ENCODE assay signal across 12 cellular contexts in genomic region chr16:1542533-1542932, GRCh38. TPM values are rescaled to one million over a fixed set of nuclear protein-coding genes. Genes with fewer than 3 reads are reported as not detected.
DNase-seq lines count a peak whose midpoint lies in the region; ATAC-seq and TF ChIP-seq lines count a peak whose summit lies in the region.
"Had no signal": no experiment of that assay in that cellular context is flagged by ENCODE, and none has a peak within 500 bp of the region (broad histone marks: within the 10 kb centered on the region; RNA-seq: fewer than 3 reads in every experiment).

No MANE protein-coding gene starts in this region.

- H3K27me3 ChIP-seq in cardiac muscle cell (no peaks in the 10 kb centered on the region), left lung (no peaks in the 10 kb centered on the region), tibial artery (no peaks in the 10 kb centered on the region)

- no peak overlapping the region for H3K4me3 ChIP-seq in cardiac muscle cell
- H3K4me3 ChIP-seq in left lung = no peak overlapping the region
- no peak overlapping the region for H3K4me3 ChIP-seq in tibial artery

- H3K9me3 ChIP-seq in cardiac muscle cell (ENCODE audit: low read depth) (no peaks in the 10 kb centered on the region), left lung (no peaks in the 10 kb centered on the region), tibial artery (no peaks in the 10 kb centered on the region)

- H3K27ac ChIP-seq in cardiac muscle cell = peak overlapping the region; percentile 48
- H3K27ac ChIP-seq in left lung = peak overlapping the region; percentile 73 to 78
- H3K27ac ChIP-seq in tibial artery = peak overlapping the region; percentile 76 to 87

- TF ChIP-seq CTCF in cardiac muscle cell (IDR thresholded peaks at IDR 0.05; ENCODE audit: low read depth, low read length) = no peak
- no peak for TF ChIP-seq CTCF in left lung (IDR thresholded peaks at IDR 0.05)
- no peak for TF ChIP-seq CTCF in tibial artery (IDR thresholded peaks at IDR 0.05)

- ATAC-seq in activated T-helper 17 cell treated with anti-CD3 and anti-CD28 coated beads, Interleukin-2, amount 50 U/mL, for 72 hours (replicated peaks) = no peak
- ATAC-seq in left lung = no peak

- H3K4me1 Mint-ChIP-seq in activated T-helper 17 cell treated with anti-CD3 and anti-CD28 coated beads, Interleukin-2, amount 50 U/mL, for 72 hours = peaks cover 14% of the 10 kb centered on the region

- no peak for DNase-seq in cardiac muscle cell (ENCODE audit: low read depth in 1 of 2, low spot score in 1 of 2)
- DNase-seq in cardiac septum (ENCODE audit: low spot score) = no peak
- DNase-seq in left lung = peak in 1 of 2 donors; percentile 69
- no peak for DNase-seq in tibial artery
- no peak for DNase-seq in cerebellar nuclear complex (lab: John Stamatoyannopoulos, UW)
- no peak for DNase-seq in HPDE6-E6E7 (ENCODE audit: extremely low spot score)
- no peak for DNase-seq in NCI-H510A (lab: John Stamatoyannopoulos, UW)
- DNase-seq: H9 had no signal

- H3K36me3 Mint-ChIP-seq in activated T-helper 17 cell treated with anti-CD3 and anti-CD28 coated beads, Interleukin-2, amount 50 U/mL, for 72 hours (ENCODE audit: low read depth) = peaks cover 40% of the 10 kb centered on the region

- no peaks in the 10 kb centered on the region for H3K27me3 Mint-ChIP-seq in activated T-helper 17 cell treated with anti-CD3 and anti-CD28 coated beads, Interleukin-2, amount 50 U/mL, for 72 hours

- H3K4me3 Mint-ChIP-seq in activated T-helper 17 cell treated with anti-CD3 and anti-CD28 coated beads, Interleukin-2, amount 50 U/mL, for 72 hours = peak overlapping the region; percentile 81
- H3K4me3 Mint-ChIP-seq: activated T-cell treated with anti-CD3 and anti-CD28 coated beads, Interleukin-2, amount 50 U/mL, for 4 hours; H9; neural crest cell had no signal

- H3K27ac Mint-ChIP-seq in activated T-helper 17 cell treated with anti-CD3 and anti-CD28 coated beads, Interleukin-2, amount 50 U/mL, for 72 hours = peak overlapping the region; percentile 90

- H3K4me1 ChIP-seq in cardiac muscle cell (ENCODE audit: low read depth) = peaks cover 13% of the 10 kb centered on the region
- H3K4me1 ChIP-seq in left lung = peaks cover 9 to 87% of the 10 kb centered on the region in 2 donors
- peaks cover 0 to 68% (median 44%) of the 10 kb centered on the region in 4 donors for H3K4me1 ChIP-seq in tibial artery

- intact Hi-C loops in cardiac septum (cut with DNase I) = loop anchor here (10.0 kb wide), 1 partner anchor 492 kb away; no protein-coding TSS in a partner anchor
- intact Hi-C loops in left lung (cut with DNase I) = no loop called here
- intact Hi-C loops in tibial artery (cut with DNase I; ENCODE audit: low total_unique reads) = no loop called here

- H3K9me3 Mint-ChIP-seq in activated T-helper 17 cell treated with anti-CD3 and anti-CD28 coated beads, Interleukin-2, amount 50 U/mL, for 72 hours = no peaks in the 10 kb centered on the region
- H3K9me3 Mint-ChIP-seq: activated T-cell treated with anti-CD3 and anti-CD28 coated beads, Interleukin-2, amount 50 U/mL, for 4 hours; H9; neural crest cell had no signal

- H3K36me3 ChIP-seq in cardiac muscle cell = no peaks in the 10 kb centered on the region
- H3K36me3 ChIP-seq in left lung = peaks cover 0 to 63% of the 10 kb centered on the region in 2 donors
- peaks cover 24 to 79% (median 53%) of the 10 kb centered on the region in 3 donors for H3K36me3 ChIP-seq in tibial artery

RNA-seq across cellular contexts. Expression of gene TMEM204, which starts 9.1 kb away (rescaled TPM):
- 0.39 and 0.83 TPM in 2 replicates for total RNA-seq in cardiac muscle cell
- polyA plus RNA-seq in cardiac muscle cell = 0.44 and 1.6 TPM in 2 replicates
- 19.8 TPM for total RNA-seq in cardiac septum
- 10 to 100 TPM; 14.3 to 22.5 TPM for total RNA-seq in activated T-helper 17 cell treated with anti-CD3 and anti-CD28 coated beads, Interleukin-2, amount 50 U/mL, for 72 hours
- total RNA-seq in left lung = 10 to 100 TPM; 26.6 to 28.7 TPM
- total RNA-seq: H9, OCI-LY7 had no signal

RNA-seq across cellular contexts. Expression of gene TELO2, which starts 49.4 kb away (rescaled TPM):
- total RNA-seq in cardiac muscle cell (48.2 and 51.6 TPM in 2 replicates), cardiac septum (17.7 TPM), left lung (10 to 100 TPM; 34.9 to 38.6 TPM)
- 50.7 and 58.7 TPM in 2 replicates for polyA plus RNA-seq in cardiac muscle cell
- 10 to 100 TPM; 49.2 to 67.9 TPM for total RNA-seq in activated T-helper 17 cell treated with anti-CD3 and anti-CD28 coated beads, Interleukin-2, amount 50 U/mL, for 72 hours

RNA-seq across cellular contexts. Expression of gene PTX4, which starts 53.8 kb away (rescaled TPM):
- total RNA-seq in cardiac muscle cell (0.30 and 0.49 TPM in 2 replicates), cardiac septum (not detected), left lung (not detected)
- not detected in 2 replicates for polyA plus RNA-seq in cardiac muscle cell
- total RNA-seq in activated T-helper 17 cell treated with anti-CD3 and anti-CD28 coated beads, Interleukin-2, amount 50 U/mL, for 72 hours = not detected
- total RNA-seq: H9, OCI-LY7 had no signal
